ENCODE assay signal across 11 cellular contexts in the genomic region with DNA sequence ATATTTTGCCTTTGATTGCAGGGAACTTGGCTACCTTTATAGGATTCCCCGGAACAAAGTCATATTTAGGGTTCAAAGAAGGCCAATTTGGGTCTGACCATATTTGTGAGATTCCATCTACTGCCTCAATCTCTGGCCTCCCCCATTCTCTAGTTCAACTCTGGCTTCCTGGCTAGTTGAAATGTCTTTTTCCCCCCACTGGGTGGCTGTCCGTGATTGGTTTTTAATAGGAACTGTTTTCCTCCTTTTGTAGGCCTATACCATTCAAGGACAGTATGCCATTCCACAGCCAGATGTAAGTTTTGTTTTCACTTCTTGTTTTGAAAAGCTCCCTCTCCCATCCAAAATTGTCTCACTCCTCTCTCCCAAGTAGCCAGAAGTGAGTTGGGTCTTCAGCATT. TPM values are rescaled to one million over a fixed set of nuclear protein-coding genes. Genes with fewer than 3 reads are reported as not detected.
DNase-seq lines count a peak whose midpoint lies in the region; ATAC-seq, FAIRE-seq and TF ChIP-seq lines count a peak whose summit lies in the region.
"Had no signal": no experiment of that assay in that cellular context is flagged by ENCODE, and none has a peak within 500 bp of the region (broad histone marks: within the 10 kb centered on the region; RNA-seq: fewer than 3 reads in every experiment).

No MANE protein-coding gene starts in this region.

- no peak overlapping the region for H3K9ac ChIP-seq in K562 (ENCODE audit: insufficient read depth in 1 of 2, low read depth in 2 of 2, low read length in 2 of 2)

- peaks cover 80% of the 10 kb centered on the region for H3K79me2 ChIP-seq in K562 (ENCODE audit: control insufficient read depth, insufficient read depth, low read length)

- H3K4me3 Mint-ChIP-seq in stimulated activated effector memory CD8-positive, alpha-beta T cell treated with anti-CD3 and anti-CD28 coated beads, Interleukin-12 subunit alpha, Interleukin-12 subunit beta, amount 100 ng/mL, for 72 hours: no peak overlapping the region
- H3K4me3 Mint-ChIP-seq: B cell had no signal

- no peak overlapping the region for H2AFZ ChIP-seq in K562 (ENCODE audit: low read depth, low read length)

- 78% methylated on average over 2 of the region's 2 CpGs for WGBS in K562 (ENCODE audit: insufficient coverage, low coverage, missing lambda C conversion rate)

- H3K27ac Mint-ChIP-seq in stimulated activated effector memory CD8-positive, alpha-beta T cell treated with anti-CD3 and anti-CD28 coated beads, Interleukin-12 subunit alpha, Interleukin-12 subunit beta, amount 100 ng/mL, for 72 hours: peak overlapping the region; percentile 62
- H3K27ac Mint-ChIP-seq: B cell had no signal

- DNase-seq in left ventricle myocardium inferior (no peak), cardiac septum (ENCODE audit: low spot score) (no peak), K562 (ENCODE audit: extremely low read depth in 1 of 4, low spot score in 3 of 4) (no peak), HCEC 1CT (no peak), NCI-H345 treated with DMSO at 0.1 percent for 48 hours (lab: John Stamatoyannopoulos, UW; ENCODE audit: unreplicated experiment) (no peak)
- no peak for DNase-seq in stimulated activated effector memory CD8-positive, alpha-beta T cell treated with anti-CD3 and anti-CD28 coated beads, Interleukin-12 subunit alpha, Interleukin-12 subunit beta, amount 100 ng/mL, for 72 hours (ENCODE audit: low spot score in 2 of 2)
- DNase-seq: GDM1, upper lobe of left lung had no signal

- no peak for TF ChIP-seq CTCF in left ventricle myocardium inferior (IDR thresholded peaks at IDR 0.05; ENCODE audit: borderline replicate concordance)
- no peak for TF ChIP-seq CTCF in K562 (IDR thresholded peaks at IDR 0.05 in 2 of 3, conservative IDR thresholded peaks at IDR 0.05 in 1 of 3; ENCODE audit: insufficient read depth in 2 of 3, low read depth in 1 of 3, low read length in 3 of 3)

- H3K4me1 ChIP-seq in left ventricle myocardium inferior: peaks cover 98% of the 10 kb centered on the region
- H3K4me1 ChIP-seq in K562 (replicated peaks in 1 of 2; ENCODE audit: control insufficient read depth in 2 of 2, insufficient read depth in 2 of 2, low read length in 2 of 2): peaks cover 0 to 3% of the 10 kb centered on the region in 2 experiments; a peak in 1 of 5 replicates

- peaks cover 100% of the 10 kb centered on the region for H3K36me3 Mint-ChIP-seq in stimulated activated effector memory CD8-positive, alpha-beta T cell treated with anti-CD3 and anti-CD28 coated beads, Interleukin-12 subunit alpha, Interleukin-12 subunit beta, amount 100 ng/mL, for 72 hours

- peaks cover 32% of the 10 kb centered on the region for H3K4me1 Mint-ChIP-seq in stimulated activated effector memory CD8-positive, alpha-beta T cell treated with anti-CD3 and anti-CD28 coated beads, Interleukin-12 subunit alpha, Interleukin-12 subunit beta, amount 100 ng/mL, for 72 hours

- no peak for ATAC-seq in K562
- ATAC-seq in stimulated activated effector memory CD8-positive, alpha-beta T cell treated with anti-CD3 and anti-CD28 coated beads, Interleukin-12 subunit alpha, Interleukin-12 subunit beta, amount 100 ng/mL, for 72 hours: no peak
- ATAC-seq: esophagus mucosa, Panc1 had no signal

- TSS peak; percentile 2 for BruUV-seq in K562 (replicated peaks; lab: Mats Ljungman, UMichigan)

- H3K4me3 ChIP-seq in left ventricle myocardium inferior (no peak overlapping the region), K562 (no peak overlapping the region)
- H3K4me3 ChIP-seq: upper lobe of left lung had no signal

- CTCF ChIA-PET in K562 (lab: Yijun Ruan, JAX; ENCODE audit: low intra/inter-chr PET ratio): interaction anchor here (1.1 kb wide), 1 partner anchor 43 kb away, joined by 3 read pairs; no protein-coding TSS in a partner anchor

- TF ChIP-seq RAD21 in K562 (CRISPR knock-in tag; conservative IDR thresholded peaks at IDR 0.05 in 1 of 2, IDR thresholded peaks at IDR 0.05 in 1 of 2): no peak

- POLR2A ChIA-PET in K562 (lab: Yijun Ruan, JAX): interaction anchor here (1.3 to 8.8 kb wide), 4 partner anchors 9 to 35 kb away, joined by 3 to 87 read pairs (median 16); partner anchors contain the start of gene TARBP2

- no peaks in the 10 kb centered on the region for H3K9me1 ChIP-seq in K562 (ENCODE audit: control insufficient read depth, insufficient read depth, low read length)

- peaks cover 100% of the 10 kb centered on the region for H3K36me3 ChIP-seq in left ventricle myocardium inferior
- H3K36me3 ChIP-seq in K562 (ENCODE audit: control insufficient read depth, insufficient read depth, low read length): peaks cover 100% of the 10 kb centered on the region

- H3K9me3 ChIP-seq in left ventricle myocardium inferior (replicated peaks) (no peaks in the 10 kb centered on the region), K562 (replicated peaks; ENCODE audit: control insufficient read depth, insufficient read depth, low read depth, low read length) (no peaks in the 10 kb centered on the region)
- H3K9me3 ChIP-seq: upper lobe of left lung had no signal

- TF ChIP-seq EP300 in K562 (IDR thresholded peaks at IDR 0.05; ENCODE audit: low read length): no peak

- no peaks in the 10 kb centered on the region for H3K27me3 ChIP-seq in left ventricle myocardium inferior (ENCODE audit: low read depth)
- no peaks in the 10 kb centered on the region for H3K27me3 ChIP-seq in K562 (ENCODE audit: control insufficient read depth in 2 of 2, insufficient read depth in 2 of 2, low read length in 2 of 2)
- H3K27me3 ChIP-seq: upper lobe of left lung had no signal

- no peak for TF ChIP-seq POLR2A in K562 (conservative IDR thresholded peaks at IDR 0.05)

- no peaks in the 10 kb centered on the region for H3K9me3 Mint-ChIP-seq in stimulated activated effector memory CD8-positive, alpha-beta T cell treated with anti-CD3 and anti-CD28 coated beads, Interleukin-12 subunit alpha, Interleukin-12 subunit beta, amount 100 ng/mL, for 72 hours

- H3K27ac ChIP-seq in left ventricle myocardium inferior (replicated peaks) (peak overlapping the region; percentile 69), K562 (ENCODE audit: extremely low read depth, low read depth, low read length) (no peak overlapping the region)
- H3K27ac ChIP-seq: upper lobe of left lung had no signal

- peaks cover 21% of the 10 kb centered on the region for H4K20me1 ChIP-seq in K562 (replicated peaks; ENCODE audit: control insufficient read depth, insufficient read depth, low read length)

- in situ Hi-C loops in K562 (cut with MboI): no loop called here

- intact Hi-C loops in left ventricle myocardium inferior (cut with micrococcal nuclease) (no loop called here), cardiac septum (cut with DNase I) (no loop called here), K562 (cut with micrococcal nuclease) (no loop called here)

- FAIRE-seq in K562 (lab: Jason Lieb, UNC): no peak

- H3K4me2 ChIP-seq in K562 (ENCODE audit: insufficient read depth, low read length): no peak overlapping the region

RNA-seq across cellular contexts. Expression of gene PCBP2, which starts 13.8 kb away (rescaled TPM):
- total RNA-seq in left ventricle myocardium inferior (530 TPM), cardiac septum (520 TPM), K562 (2014; rRNA removed) (130 and 137 TPM in 2 replicates), K562 (2014; rRNA removed; fragmentation: Illumina TruSeq; extraction: Trizol) (190 and 191 TPM in 2 replicates), K562 (2015; rRNA removed; fragmentation: Illumina TruSeq; extraction: Trizol) (181 and 194 TPM in 2 replicates), K562 (2021) (748 and 810 TPM in 2 replicates)
- total RNA-seq in K562 (2011; cell fraction: chromatin; rRNA removed; ENCODE audit: low replicate concordance): 880 and 1,252 TPM in 2 replicates
- total RNA-seq in K562 (2011; cell fraction: nucleolus; rRNA removed): 429 and 447 TPM in 2 replicates
- 778 and 1,039 TPM in 2 replicates for total RNA-seq in K562 (2011; cell fraction: nucleoplasm; rRNA removed)
- polyA plus RNA-seq in K562 (2011; rRNA removed) (340 and 350 TPM in 2 replicates), K562 (2014; fragmentation: Illumina TruSeq; extraction: Trizol) (802 and 831 TPM in 2 replicates), K562 (2014; fragmentation: Nextera tagmentation; extraction: Ambion mirVana) (100 to 1,000 TPM; 254 to 328 TPM), K562 (2014; rRNA removed) (356 and 362 TPM in 2 replicates)
- 351 and 484 TPM in 2 replicates for polyA plus RNA-seq in K562 (2011; cell fraction: cytosol; rRNA removed)
- 548 and 674 TPM in 2 replicates for polyA plus RNA-seq in K562 (2011; cell fraction: nucleus; rRNA removed)
- 804 and 1,240 TPM in 2 replicates for polyA plus RNA-seq in K562 (2012)
- polyA minus RNA-seq in K562 (2011; rRNA and poly(A)+ RNA removed): 583 and 666 TPM in 2 replicates
- 634 and 719 TPM in 2 replicates for polyA minus RNA-seq in K562 (2011; cell fraction: cytosol; rRNA and poly(A)+ RNA removed)
- polyA minus RNA-seq in K562 (2011; cell fraction: nucleus; rRNA and poly(A)+ RNA removed): 190 and 332 TPM in 2 replicates

RNA-seq across cellular contexts. Expression of gene PRR13, which starts 24.1 kb away (rescaled TPM):
- total RNA-seq in left ventricle myocardium inferior (53.1 TPM), cardiac septum (61.5 TPM), K562 (2014; rRNA removed) (117 and 153 TPM in 2 replicates), K562 (2014; rRNA removed; fragmentation: Illumina TruSeq; extraction: Trizol) (202 and 204 TPM in 2 replicates), K562 (2015; rRNA removed; fragmentation: Illumina TruSeq; extraction: Trizol) (226 and 244 TPM in 2 replicates), K562 (2021) (329 and 341 TPM in 2 replicates)
- 126 and 173 TPM in 2 replicates for total RNA-seq in K562 (2011; cell fraction: chromatin; rRNA removed; ENCODE audit: low replicate concordance)
- total RNA-seq in K562 (2011; cell fraction: nucleolus; rRNA removed): 112 and 130 TPM in 2 replicates
- 168 and 231 TPM in 2 replicates for total RNA-seq in K562 (2011; cell fraction: nucleoplasm; rRNA removed)
- polyA plus RNA-seq in K562 (2011; rRNA removed) (209 and 216 TPM in 2 replicates), K562 (2014; fragmentation: Illumina TruSeq; extraction: Trizol) (527 and 637 TPM in 2 replicates), K562 (2014; fragmentation: Nextera tagmentation; extraction: Ambion mirVana) (100 to 1,000 TPM; 570 to 835 TPM), K562 (2014; rRNA removed) (285 and 301 TPM in 2 replicates)
- 197 and 292 TPM in 2 replicates for polyA plus RNA-seq in K562 (2011; cell fraction: cytosol; rRNA removed)
- 86.9 and 121 TPM in 2 replicates for polyA plus RNA-seq in K562 (2011; cell fraction: nucleus; rRNA removed)
- polyA plus RNA-seq in K562 (2012): 406 and 466 TPM in 2 replicates
- polyA minus RNA-seq in K562 (2011; rRNA and poly(A)+ RNA removed): 115 and 148 TPM in 2 replicates
- 79.5 and 100 TPM in 2 replicates for polyA minus RNA-seq in K562 (2011; cell fraction: cytosol; rRNA and poly(A)+ RNA removed)
- 31.2 and 56.0 TPM in 2 replicates for polyA minus RNA-seq in K562 (2011; cell fraction: nucleus; rRNA and poly(A)+ RNA removed)

RNA-seq across cellular contexts. Expression of gene MAP3K12, which starts 33.6 kb away (rescaled TPM):
- 4.8 TPM for total RNA-seq in left ventricle myocardium inferior
- total RNA-seq in cardiac septum: 7.0 TPM
- 10.8 and 23.0 TPM in 2 replicates for total RNA-seq in K562 (2011; cell fraction: chromatin; rRNA removed; ENCODE audit: low replicate concordance)
- 12.2 and 17.2 TPM in 2 replicates for total RNA-seq in K562 (2011; cell fraction: nucleolus; rRNA removed)
- 9.6 and 12.4 TPM in 2 replicates for total RNA-seq in K562 (2011; cell fraction: nucleoplasm; rRNA removed)
- total RNA-seq in K562 (2014; rRNA removed): 1.1 and 1.3 TPM in 2 replicates
- 0.93 and 1.1 TPM in 2 replicates for total RNA-seq in K562 (2014; rRNA removed; fragmentation: Illumina TruSeq; extraction: Trizol)
- 1.6 and 1.9 TPM in 2 replicates for total RNA-seq in K562 (2015; rRNA removed; fragmentation: Illumina TruSeq; extraction: Trizol)
- 2.1 and 2.6 TPM in 2 replicates for total RNA-seq in K562 (2021)
- polyA plus RNA-seq in K562 (2011; rRNA removed): 1.7 and 2.2 TPM in 2 replicates
- polyA plus RNA-seq in K562 (2011; cell fraction: cytosol; rRNA removed): 1.7 and 3.8 TPM in 2 replicates
- polyA plus RNA-seq in K562 (2011; cell fraction: nucleus; rRNA removed): 15.6 and 23.0 TPM in 2 replicates
- 4.6 and 6.4 TPM in 2 replicates for polyA plus RNA-seq in K562 (2012)
- polyA plus RNA-seq in K562 (2014; fragmentation: Illumina TruSeq; extraction: Trizol): 1.3 and 1.8 TPM in 2 replicates
- under 1 TPM; 0.10 to 0.46 TPM for polyA plus RNA-seq in K562 (2014; fragmentation: Nextera tagmentation; extraction: Ambion mirVana)
- 1.1 and 2.4 TPM in 2 replicates for polyA plus RNA-seq in K562 (2014; rRNA removed)
- 1.8 and 2.8 TPM in 2 replicates for polyA minus RNA-seq in K562 (2011; rRNA and poly(A)+ RNA removed)
- 1.4 and 1.5 TPM in 2 replicates for polyA minus RNA-seq in K562 (2011; cell fraction: cytosol; rRNA and poly(A)+ RNA removed)
- 3.4 TPM in 2 replicates for polyA minus RNA-seq in K562 (2011; cell fraction: nucleus; rRNA and poly(A)+ RNA removed)

RNA-seq across cellular contexts. Expression of gene TARBP2, which starts 35.4 kb away (rescaled TPM):
- total RNA-seq in left ventricle myocardium inferior (12.9 TPM), cardiac septum (11.6 TPM), K562 (2014; rRNA removed) (63.1 and 75.7 TPM in 2 replicates), K562 (2014; rRNA removed; fragmentation: Illumina TruSeq; extraction: Trizol) (21.0 and 25.2 TPM in 2 replicates), K562 (2015; rRNA removed; fragmentation: Illumina TruSeq; extraction: Trizol) (54.6 and 56.5 TPM in 2 replicates), K562 (2021) (55.4 and 59.2 TPM in 2 replicates)
- total RNA-seq in K562 (2011; cell fraction: chromatin; rRNA removed; ENCODE audit: low replicate concordance): 87.5 and 179 TPM in 2 replicates
- 124 and 126 TPM in 2 replicates for total RNA-seq in K562 (2011; cell fraction: nucleolus; rRNA removed)
- total RNA-seq in K562 (2011; cell fraction: nucleoplasm; rRNA removed): 113 and 115 TPM in 2 replicates
- polyA plus RNA-seq in K562 (2011; rRNA removed) (40.4 and 55.0 TPM in 2 replicates), K562 (2014; fragmentation: Illumina TruSeq; extraction: Trizol) (44.6 and 51.6 TPM in 2 replicates), K562 (2014; fragmentation: Nextera tagmentation; extraction: Ambion mirVana) (10 to 100 TPM in 1 of 2 experiments, 1 to 10 TPM in 1; 5.6 to 16.6 TPM), K562 (2014; rRNA removed) (68.7 and 69.0 TPM in 2 replicates)
- 69.6 and 99.9 TPM in 2 replicates for polyA plus RNA-seq in K562 (2011; cell fraction: cytosol; rRNA removed)
- 222 and 277 TPM in 2 replicates for polyA plus RNA-seq in K562 (2011; cell fraction: nucleus; rRNA removed)
- 56.1 and 59.4 TPM in 2 replicates for polyA plus RNA-seq in K562 (2012)
- polyA minus RNA-seq in K562 (2011; rRNA and poly(A)+ RNA removed): 20.1 and 22.4 TPM in 2 replicates
- 17.8 and 20.6 TPM in 2 replicates for polyA minus RNA-seq in K562 (2011; cell fraction: cytosol; rRNA and poly(A)+ RNA removed)
- 45.2 and 71.4 TPM in 2 replicates for polyA minus RNA-seq in K562 (2011; cell fraction: nucleus; rRNA and poly(A)+ RNA removed)

RNA-seq across cellular contexts. Expression of gene NPFF, which starts 41.6 kb away (rescaled TPM):
- total RNA-seq in left ventricle myocardium inferior (not detected), cardiac septum (not detected), K562 (2014; rRNA removed) (not detected in 2 replicates), K562 (2014; rRNA removed; fragmentation: Illumina TruSeq; extraction: Trizol) (not detected in 2 replicates), K562 (2015; rRNA removed; fragmentation: Illumina TruSeq; extraction: Trizol) (not detected in 2 replicates), K562 (2021) (not detected in 2 replicates)
- total RNA-seq in K562 (2011; cell fraction: chromatin; rRNA removed; ENCODE audit: low replicate concordance): not detected in 2 replicates
- total RNA-seq in K562 (2011; cell fraction: nucleolus; rRNA removed): not detected in 2 replicates
- total RNA-seq in K562 (2011; cell fraction: nucleoplasm; rRNA removed): not detected in 2 replicates
- polyA plus RNA-seq in K562 (2011; rRNA removed) (not detected in 2 replicates), K562 (2014; fragmentation: Illumina TruSeq; extraction: Trizol) (0.55 TPM in 1 of 2 replicates, not detected in the other), K562 (2014; fragmentation: Nextera tagmentation; extraction: Ambion mirVana) (under 1 TPM in 1 of 2 experiments, not detected in 1; 0.15 TPM), K562 (2014; rRNA removed) (1.2 TPM in 1 of 2 replicates, not detected in the other)
- 0.28 TPM in 1 of 2 replicates, not detected in the other for polyA plus RNA-seq in K562 (2011; cell fraction: cytosol; rRNA removed)
- polyA plus RNA-seq in K562 (2011; cell fraction: nucleus; rRNA removed): not detected in 2 replicates
- 0.55 TPM in 1 of 2 replicates, not detected in the other for polyA plus RNA-seq in K562 (2012)
- not detected in 2 replicates for polyA minus RNA-seq in K562 (2011; rRNA and poly(A)+ RNA removed)
- polyA minus RNA-seq in K562 (2011; cell fraction: cytosol; rRNA and poly(A)+ RNA removed): not detected in 2 replicates
- not detected in 2 replicates for polyA minus RNA-seq in K562 (2011; cell fraction: nucleus; rRNA and poly(A)+ RNA removed)
- total RNA-seq: B cell, esophagus mucosa had no signal
